ENCODE assay signal across 15 cellular contexts in the genomic region with DNA sequence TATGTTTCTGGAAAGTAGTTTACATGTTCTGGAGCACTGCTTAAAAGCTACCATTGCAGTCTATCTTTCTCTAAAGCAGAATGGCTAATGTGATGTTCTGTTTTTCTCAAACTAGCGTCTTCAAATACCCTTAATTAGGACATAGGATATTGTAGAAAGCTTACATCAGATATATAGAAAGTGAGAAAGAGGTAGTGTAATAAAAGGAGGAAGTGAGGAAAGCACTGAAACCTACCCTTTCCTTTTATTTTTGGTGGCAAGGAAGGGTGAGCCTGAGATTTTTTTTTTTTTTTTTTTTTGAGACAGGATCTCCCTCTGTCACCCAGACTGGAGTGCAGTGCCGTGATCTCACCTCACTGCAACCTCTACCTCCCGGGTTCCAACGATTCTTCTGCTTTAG. TPM values are rescaled to one million over a fixed set of nuclear protein-coding genes. Genes with fewer than 3 reads are reported as not detected.
DNase-seq lines count a peak whose midpoint lies in the region; ATAC-seq and TF ChIP-seq lines count a peak whose summit lies in the region.
"Had no signal": no experiment of that assay in that cellular context is flagged by ENCODE, and none has a peak within 500 bp of the region (broad histone marks: within the 10 kb centered on the region; RNA-seq: fewer than 3 reads in every experiment).

No MANE protein-coding gene starts in this region.

- no peaks in the 10 kb centered on the region for H3K9me3 Mint-ChIP-seq in activated naive CD4-positive, alpha-beta T cell treated with anti-CD3 and anti-CD28 coated beads for 36 hours
- H3K9me3 Mint-ChIP-seq in activated CD4-positive, alpha-beta memory T cell treated with anti-CD3 and anti-CD28 coated beads for 36 hours = no peaks in the 10 kb centered on the region

- CTCF ChIA-PET in activated naive CD4-positive, alpha-beta T cell treated with anti-CD3 and anti-CD28 coated beads for 36 hours (lab: Charles Lee) = no interaction called here
- CTCF ChIA-PET in activated CD4-positive, alpha-beta memory T cell treated with anti-CD3 and anti-CD28 coated beads for 36 hours (lab: Charles Lee) = interaction anchor here (1.3 kb wide), 1 partner anchor 20 kb away, joined by 4 read pairs; no protein-coding TSS in a partner anchor

- no peak for DNase-seq in activated naive CD4-positive, alpha-beta T cell treated with anti-CD3 and anti-CD28 coated beads for 36 hours
- DNase-seq in activated naive CD4-positive, alpha-beta T cell (lab: John Stamatoyannopoulos, UW) = no peak
- peak; percentile 31 for DNase-seq in OCI-M1 (lab: John Stamatoyannopoulos, UW)
- peak; percentile 4 for DNase-seq in superior temporal gyrus (ENCODE audit: extremely low spot score)
- no peak for DNase-seq in activated CD4-positive, alpha-beta memory T cell treated with anti-CD3 and anti-CD28 coated beads for 36 hours
- DNase-seq in tibial artery = no peak
- DNase-seq: body of pancreas; hypothalamus; mesenchymal stem cell; NCI-H187; psoas muscle; stimulated activated CD4-positive, alpha-beta T cell treated with anti-CD3 and anti-CD28 coated beads, Interleukin-2, amount 100 ng/mL, for 48 hours; substantia nigra had no signal

- H3K9me3 ChIP-seq in tibial artery = no peaks in the 10 kb centered on the region
- H3K9me3 ChIP-seq: body of pancreas, psoas muscle had no signal

- intact Hi-C loops in activated naive CD4-positive, alpha-beta T cell treated with anti-CD3 and anti-CD28 coated beads for 36 hours (cut with micrococcal nuclease) = no loop called here
- intact Hi-C loops in activated CD4-positive, alpha-beta memory T cell treated with anti-CD3 and anti-CD28 coated beads for 36 hours (cut with micrococcal nuclease) = no loop called here
- intact Hi-C loops in tibial artery (cut with DNase I; ENCODE audit: low total_unique reads) = no loop called here

- no peaks in the 10 kb centered on the region for H3K4me1 ChIP-seq in tibial artery
- H3K4me1 ChIP-seq: body of pancreas had no signal

- no peak overlapping the region for H3K4me3 Mint-ChIP-seq in activated naive CD4-positive, alpha-beta T cell treated with anti-CD3 and anti-CD28 coated beads for 36 hours
- no peak overlapping the region for H3K4me3 Mint-ChIP-seq in activated CD4-positive, alpha-beta memory T cell treated with anti-CD3 and anti-CD28 coated beads for 36 hours

- H3K27ac ChIP-seq in tibial artery = no peak overlapping the region
- H3K27ac ChIP-seq: body of pancreas, psoas muscle had no signal

- POLR2A ChIA-PET in activated CD4-positive, alpha-beta memory T cell treated with anti-CD3 and anti-CD28 coated beads for 36 hours (lab: Charles Lee) = no interaction called here

- ATAC-seq in HG02973 (IDR thresholded peaks at IDR 0.05; ENCODE audit: unreplicated experiment) (peak; percentile 76), HG03025 (IDR thresholded peaks at IDR 0.05; ENCODE audit: low FRiP score, unreplicated experiment) (no peak)
- ATAC-seq: body of pancreas, psoas muscle had no signal

- peaks cover 20 to 72% (median 52%) of the 10 kb centered on the region in 3 donors for H3K36me3 ChIP-seq in tibial artery

- peaks cover 10% of the 10 kb centered on the region for H3K36me3 Mint-ChIP-seq in activated naive CD4-positive, alpha-beta T cell treated with anti-CD3 and anti-CD28 coated beads for 36 hours (ENCODE audit: low read depth)
- peaks cover 15% of the 10 kb centered on the region for H3K36me3 Mint-ChIP-seq in activated CD4-positive, alpha-beta memory T cell treated with anti-CD3 and anti-CD28 coated beads for 36 hours

- peaks cover 8% of the 10 kb centered on the region for H3K4me1 Mint-ChIP-seq in activated naive CD4-positive, alpha-beta T cell treated with anti-CD3 and anti-CD28 coated beads for 36 hours (ENCODE audit: low read depth)
- peaks cover 2% of the 10 kb centered on the region for H3K4me1 Mint-ChIP-seq in activated CD4-positive, alpha-beta memory T cell treated with anti-CD3 and anti-CD28 coated beads for 36 hours (ENCODE audit: low read depth)

- peak overlapping the region; percentile 73 for H3K27ac Mint-ChIP-seq in activated naive CD4-positive, alpha-beta T cell treated with anti-CD3 and anti-CD28 coated beads for 36 hours
- H3K27ac Mint-ChIP-seq in activated CD4-positive, alpha-beta memory T cell treated with anti-CD3 and anti-CD28 coated beads for 36 hours = no peak overlapping the region

- H3K27me3 ChIP-seq in tibial artery = no peaks in the 10 kb centered on the region
- H3K27me3 ChIP-seq: body of pancreas had no signal

- no peak for TF ChIP-seq CTCF in tibial artery (IDR thresholded peaks at IDR 0.05)

- no peaks in the 10 kb centered on the region for H3K27me3 Mint-ChIP-seq in activated naive CD4-positive, alpha-beta T cell treated with anti-CD3 and anti-CD28 coated beads for 36 hours (ENCODE audit: low read depth)
- no peaks in the 10 kb centered on the region for H3K27me3 Mint-ChIP-seq in activated CD4-positive, alpha-beta memory T cell treated with anti-CD3 and anti-CD28 coated beads for 36 hours

- H3K4me3 ChIP-seq in tibial artery = no peak overlapping the region
- H3K4me3 ChIP-seq: body of pancreas, psoas muscle had no signal

RNA-seq across cellular contexts. Expression of gene SENP2, which starts 9.4 kb away (rescaled TPM):
- 10 to 100 TPM; 19.4 to 25.0 TPM for total RNA-seq in activated naive CD4-positive, alpha-beta T cell treated with anti-CD3 and anti-CD28 coated beads for 36 hours
- total RNA-seq in activated CD4-positive, alpha-beta memory T cell treated with anti-CD3 and anti-CD28 coated beads for 36 hours = 10 to 100 TPM; 29.2 to 29.6 TPM

RNA-seq across cellular contexts. Expression of gene LIPH, which starts 43.1 kb away (rescaled TPM):
- not detected for total RNA-seq in activated naive CD4-positive, alpha-beta T cell treated with anti-CD3 and anti-CD28 coated beads for 36 hours
- total RNA-seq in activated CD4-positive, alpha-beta memory T cell treated with anti-CD3 and anti-CD28 coated beads for 36 hours = not detected
- total RNA-seq: psoas muscle had no signal

Comparison
In these comparisons a context has a peak if more than half of its experiments do, and no peak if none do; other contexts are left out.
1. DNase-seq: peak in OCI-M1 (single experiment) and superior temporal gyrus (single experiment); none in activated naive CD4-positive, alpha-beta T cell treated with anti-CD3 and anti-CD28 coated beads for 36 hours (single experiment), activated naive CD4-positive, alpha-beta T cell (0 of 4), activated CD4-positive, alpha-beta memory T cell treated with anti-CD3 and anti-CD28 coated beads for 36 hours (single experiment) and tibial artery (0 of 2).